Comparison of ENCODE assay signal across 27 cellular contexts in the genomic region with DNA sequence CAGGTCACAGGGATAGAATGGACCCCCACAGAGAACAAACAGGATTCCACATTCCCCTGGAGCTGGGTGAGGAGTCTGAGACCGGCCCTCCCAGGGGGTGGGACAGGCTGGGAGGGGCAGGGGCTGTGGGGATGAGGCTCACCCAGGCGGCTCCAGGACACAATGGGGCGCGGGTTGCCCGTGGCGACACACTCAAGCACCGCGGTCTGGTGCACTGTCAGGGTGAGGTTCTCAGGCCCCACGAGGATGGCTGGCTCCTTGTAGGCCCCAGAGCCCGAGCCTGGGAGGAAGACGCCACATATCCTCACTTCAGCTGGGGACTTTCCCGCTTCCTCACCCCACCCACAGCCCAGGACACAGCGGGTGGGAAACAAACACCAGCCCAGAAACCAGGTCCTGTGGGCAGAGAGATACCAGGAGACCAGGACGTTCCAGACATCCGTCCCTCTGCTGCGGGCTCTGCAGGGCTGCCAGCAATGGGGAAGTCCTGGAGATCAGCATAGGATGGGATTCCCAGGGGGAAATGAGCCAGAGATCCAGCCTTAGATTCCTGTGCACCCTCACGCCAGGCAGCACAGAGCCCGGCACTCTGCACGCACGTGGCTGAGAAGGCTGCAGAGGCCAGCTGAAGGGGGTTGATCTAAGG. TPM values are rescaled to one million over a fixed set of nuclear protein-coding genes. Genes with fewer than 3 reads are reported as not detected.
DNase-seq lines count a peak whose midpoint lies in the region; ATAC-seq and TF ChIP-seq lines count a peak whose summit lies in the region.
"Had no signal": no experiment of that assay in that cellular context is flagged by ENCODE, and none has a peak within 500 bp of the region (broad histone marks: within the 10 kb centered on the region; RNA-seq: fewer than 3 reads in every experiment).

No MANE protein-coding gene starts in this region.

- peaks cover 0 to 6% (median 0%) of the 10 kb centered on the region in 11 experiments; a peak in 1 of 22 replicates for H3K27me3 ChIP-seq in BLaER1 treated with 17β-estradiol and CSF1 and Interleukin-3, amounts not matched to agents 10 nM and 100 nM
- H3K27me3 ChIP-seq in GM23338 (ENCODE audit: insufficient read depth): no peaks in the 10 kb centered on the region
- no peaks in the 10 kb centered on the region for H3K27me3 ChIP-seq in body of pancreas
- no peaks in the 10 kb centered on the region for H3K27me3 ChIP-seq in vagina
- H3K27me3 ChIP-seq in thyroid gland: no peaks in the 10 kb centered on the region
- H3K27me3 ChIP-seq: sigmoid colon had no signal

- no peaks in the 10 kb centered on the region for H3K9me2 ChIP-seq in GM23338 (ENCODE audit: insufficient read depth)

- H3K9me3 ChIP-seq in BLaER1 treated with 17β-estradiol and CSF1 and Interleukin-3, amounts not matched to agents 10 nM and 100 nM (replicated peaks in 1 of 11): no peaks in the 10 kb centered on the region
- H3K9me3 ChIP-seq in mesodermal cell (ENCODE audit: control insufficient read depth, low read length) (no peaks in the 10 kb centered on the region), body of pancreas (no peaks in the 10 kb centered on the region), vagina (no peaks in the 10 kb centered on the region), thyroid gland (no peaks in the 10 kb centered on the region)
- H3K9me3 ChIP-seq: gastroesophageal sphincter, mucosa of descending colon, sigmoid colon had no signal

- H3K27me3 Mint-ChIP-seq in GM23338 (ENCODE audit: insufficient read depth, low read depth, poor library complexity) (peaks cover 9% of the 10 kb centered on the region), natural killer cell (ENCODE audit: low read depth in 2 of 2) (peaks cover 2 to 4% of the 10 kb centered on the region in 2 donors)

- H3K36me3 Mint-ChIP-seq in GM23338 (ENCODE audit: low read depth) (peaks cover 20% of the 10 kb centered on the region), natural killer cell (no peaks in the 10 kb centered on the region)

- TF ChIP-seq CTCF in GM23338 (conservative IDR thresholded peaks at IDR 0.05; ENCODE audit: low read depth in 2 of 2) (no peak), body of pancreas (IDR thresholded peaks at IDR 0.05) (no peak), vagina (IDR thresholded peaks at IDR 0.05) (no peak), thyroid gland (IDR thresholded peaks at IDR 0.05) (no peak), natural killer cell (IDR thresholded peaks at IDR 0.05) (no peak)

- intact Hi-C loops in body of pancreas (cut with DNase I) (no loop called here), vagina (cut with DNase I) (no loop called here), thyroid gland (cut with DNase I) (no loop called here), natural killer cell (cut with micrococcal nuclease) (no loop called here)

- H3K4me1 ChIP-seq in BLaER1 treated with 17β-estradiol and CSF1 and Interleukin-3, amounts not matched to agents 10 nM and 100 nM: peaks cover 21 to 77% (median 53%) of the 10 kb centered on the region in 10 experiments; a peak in 19 of 20 replicates
- H3K4me1 ChIP-seq in GM23338 (ENCODE audit: insufficient read depth) (peaks cover 69% of the 10 kb centered on the region), mesodermal cell (ENCODE audit: control insufficient read depth, insufficient read depth, low read length, poor library complexity, severe bottlenecking) (peaks cover 43% of the 10 kb centered on the region), body of pancreas (no peaks in the 10 kb centered on the region), vagina (no peaks in the 10 kb centered on the region), thyroid gland (no peaks in the 10 kb centered on the region)
- H3K4me1 ChIP-seq: gastroesophageal sphincter, sigmoid colon had no signal

- no peak overlapping the region for H3K9ac ChIP-seq in BLaER1 treated with 17β-estradiol and CSF1 and Interleukin-3, amounts not matched to agents 10 nM and 100 nM

- no peaks in the 10 kb centered on the region for H3K79me2 ChIP-seq in GM23338 (replicated peaks; ENCODE audit: insufficient read depth)

- H3K4me3 ChIP-seq in BLaER1 treated with 17β-estradiol and CSF1 and Interleukin-3, amounts not matched to agents 10 nM and 100 nM: no peak overlapping the region
- no peak overlapping the region for H3K4me3 ChIP-seq in GM23338
- no peak overlapping the region for H3K4me3 ChIP-seq in mesodermal cell (ENCODE audit: extremely low read depth, insufficient read depth, low read length, poor library complexity, severe bottlenecking)
- H3K4me3 ChIP-seq in body of pancreas: no peak overlapping the region
- no peak overlapping the region for H3K4me3 ChIP-seq in vagina
- no peak overlapping the region for H3K4me3 ChIP-seq in thyroid gland (replicated peaks in 1 of 3)
- H3K4me3 ChIP-seq: gastroesophageal sphincter, mucosa of descending colon, sigmoid colon had no signal

- H3K4me3 Mint-ChIP-seq in GM23338 (no peak overlapping the region), natural killer cell (no peak overlapping the region)
- H3K4me3 Mint-ChIP-seq: activated CD4-positive, alpha-beta T cell treated with anti-CD3 and anti-CD28 coated beads, Interleukin-2, amount 10 ng/mL, durations not matched to agents 24 days and 14 days; activated naive CD8-positive, alpha-beta T cell treated with anti-CD3 and anti-CD28 coated beads, Interleukin-2, amount 50 U/mL, for 24 hours; dendritic cell treated with granulocyte-macrophage colony-stimulating factor and Interleukin-4, amounts not matched to agents 40 ng/mL and 50 ng/mL, for 4 days had no signal

- H3F3A ChIP-seq in GM23338 (replicated peaks; ENCODE audit: low read depth): peaks cover 13% of the 10 kb centered on the region; the same call in 1 of the 2 replicates

- no peak overlapping the region for H2AFZ ChIP-seq in GM23338

- no peak overlapping the region for H3K27ac ChIP-seq in BLaER1 treated with 17β-estradiol and CSF1 and Interleukin-3, amounts not matched to agents 10 nM and 100 nM
- no peak overlapping the region for H3K27ac ChIP-seq in GM23338 (ENCODE audit: low read depth)
- peak overlapping the region; percentile 45 for H3K27ac ChIP-seq in mesodermal cell (ENCODE audit: low read depth, low read length, severe bottlenecking)
- no peak overlapping the region for H3K27ac ChIP-seq in body of pancreas
- no peak overlapping the region for H3K27ac ChIP-seq in vagina
- no peak overlapping the region for H3K27ac ChIP-seq in thyroid gland
- H3K27ac ChIP-seq: gastroesophageal sphincter, sigmoid colon had no signal

- 42 to 50% methylated on average over 17 to 18 of the region's 20 CpGs for WGBS in mesodermal cell (ENCODE audit: insufficient coverage in 2 of 2), 2 experiments
- 59 to 62% methylated on average over 17 to 20 of the region's 20 CpGs for WGBS in body of pancreas, 2 donors
- 74 to 97% methylated on average over 7 to 17 of the region's 20 CpGs for WGBS in thyroid gland, 2 donors

- DNase-seq in GM23338 (ENCODE audit: low spot score): peak; percentile 51
- peak; percentile 34 for DNase-seq in astrocyte of the hippocampus (ENCODE audit: low read depth, low spot score)
- no peak for DNase-seq in body of pancreas
- no peak for DNase-seq in vagina (ENCODE audit: extremely low spot score in 2 of 2)
- DNase-seq in thyroid gland: no peak
- DNase-seq in natural killer cell: no peak
- DNase-seq: activated CD4-positive, alpha-beta T cell treated with anti-CD3 and anti-CD28 coated beads, Interleukin-2, amount 10 ng/mL, durations not matched to agents 24 days and 14 days; activated CD8-positive, alpha-beta memory T cell treated with anti-CD3 and anti-CD28 coated beads, Interleukin-2, amount 50 U/mL, for 4 hours; activated naive CD8-positive, alpha-beta T cell treated with anti-CD3 and anti-CD28 coated beads, Interleukin-2, amount 50 U/mL, for 24 hours; erythroblast; GOT3; NCI-H1694 treated with DMSO at 0.1 percent for 48 hours; NCI-H446; Right ventricle myocardium superior; sigmoid colon; stimulated activated CD4-positive, alpha-beta T cell treated with anti-CD3 and anti-CD28 coated beads, Interleukin-1b, Interleukin-23, amount 100 ng/mL, for 48 hours; stimulated activated naive CD4-positive, alpha-beta T cell; T-helper 1 cell had no signal

- TF ChIP-seq POLR2A in body of pancreas (IDR thresholded peaks at IDR 0.05) (no peak), vagina (IDR thresholded peaks at IDR 0.05) (no peak), thyroid gland (IDR thresholded peaks at IDR 0.05) (no peak)

- H3K27ac Mint-ChIP-seq in GM23338 (no peak overlapping the region), natural killer cell (no peak overlapping the region)
- H3K27ac Mint-ChIP-seq: activated CD4-positive, alpha-beta T cell treated with anti-CD3 and anti-CD28 coated beads, Interleukin-2, amount 10 ng/mL, durations not matched to agents 24 days and 14 days; activated naive CD8-positive, alpha-beta T cell treated with anti-CD3 and anti-CD28 coated beads, Interleukin-2, amount 50 U/mL, for 24 hours; dendritic cell treated with granulocyte-macrophage colony-stimulating factor and Interleukin-4, amounts not matched to agents 40 ng/mL and 50 ng/mL, for 4 days had no signal

- H3K36me3 ChIP-seq in BLaER1 treated with 17β-estradiol and CSF1 and Interleukin-3, amounts not matched to agents 10 nM and 100 nM: no peaks in the 10 kb centered on the region
- H3K36me3 ChIP-seq in GM23338 (ENCODE audit: insufficient read depth) (no peaks in the 10 kb centered on the region), mesodermal cell (ENCODE audit: control insufficient read depth, insufficient read depth, low read length) (peaks cover 32% of the 10 kb centered on the region), body of pancreas (replicated peaks in 1 of 2; ENCODE audit: insufficient read depth in 1 of 2, low read depth in 2 of 2) (no peaks in the 10 kb centered on the region), vagina (no peaks in the 10 kb centered on the region), thyroid gland (no peaks in the 10 kb centered on the region)
- H3K36me3 ChIP-seq: gastroesophageal sphincter, sigmoid colon had no signal

- H3K9me3 Mint-ChIP-seq in GM23338: no peaks in the 10 kb centered on the region
- no peaks in the 10 kb centered on the region for H3K9me3 Mint-ChIP-seq in natural killer cell
- H3K9me3 Mint-ChIP-seq: activated CD4-positive, alpha-beta T cell treated with anti-CD3 and anti-CD28 coated beads, Interleukin-2, amount 10 ng/mL, durations not matched to agents 24 days and 14 days; activated naive CD8-positive, alpha-beta T cell treated with anti-CD3 and anti-CD28 coated beads, Interleukin-2, amount 50 U/mL, for 24 hours; dendritic cell treated with granulocyte-macrophage colony-stimulating factor and Interleukin-4, amounts not matched to agents 40 ng/mL and 50 ng/mL, for 4 days had no signal

- H3K4me1 Mint-ChIP-seq in GM23338 (peaks cover 66% of the 10 kb centered on the region), natural killer cell (peaks cover 3% of the 10 kb centered on the region in 2 donors)
- H3K4me1 Mint-ChIP-seq: activated CD4-positive, alpha-beta T cell treated with anti-CD3 and anti-CD28 coated beads, Interleukin-2, amount 10 ng/mL, durations not matched to agents 24 days and 14 days; activated naive CD8-positive, alpha-beta T cell treated with anti-CD3 and anti-CD28 coated beads, Interleukin-2, amount 50 U/mL, for 24 hours had no signal

- ATAC-seq in GM23338 (peak; percentile 60), body of pancreas (no peak), natural killer cell (no peak)
- ATAC-seq: activated naive CD8-positive, alpha-beta T cell treated with anti-CD3 and anti-CD28 coated beads, Interleukin-2, amount 50 U/mL, for 24 hours; gastroesophageal sphincter; left lobe of liver; mucosa of descending colon had no signal

- peaks cover 0 to 25% (median 0%) of the 10 kb centered on the region in 11 experiments; a peak in 5 of 22 replicates for H4K20me1 ChIP-seq in BLaER1 treated with 17β-estradiol and CSF1 and Interleukin-3, amounts not matched to agents 10 nM and 100 nM
- no peaks in the 10 kb centered on the region; the same call in 1 of the 2 replicates for H4K20me1 ChIP-seq in GM23338 (replicated peaks; ENCODE audit: insufficient read depth)

- H3K4me2 ChIP-seq in BLaER1 treated with 17β-estradiol and CSF1 and Interleukin-3, amounts not matched to agents 10 nM and 100 nM: peak overlapping the region; percentile 13 to 73 (median 53); a peak in 18 of 22 replicates
- H3K4me2 ChIP-seq in GM23338: peak overlapping the region; percentile 43

RNA-seq across cellular contexts. Expression of gene RNU5B-1, which starts 30.2 kb away (rescaled TPM):
- total RNA-seq in GM23338 (2014; rRNA removed; shearing (Covaris generic)): not detected in 2 replicates
- not detected in 2 replicates for polyA plus RNA-seq in GM23338 (2016; fragmentation: Nextera tagmentation; extraction: Ambion mirVana)
- 12,289 TPM for polyA plus RNA-seq in mesodermal cell (2013, experiment 1 of 2)
- polyA plus RNA-seq in mesodermal cell (2013, experiment 2 of 2): 16,601 TPM
- total RNA-seq in body of pancreas (not detected), vagina (not detected), thyroid gland (not detected), natural killer cell (10 to 100 TPM in 1 of 3 donors, not detected in 2; 15.0 TPM)
- total RNA-seq: activated CD4-positive, alpha-beta T cell treated with anti-CD3 and anti-CD28 coated beads, Interleukin-2, amount 10 ng/mL, durations not matched to agents 24 days and 14 days; bronchial epithelial cell; G401; gastroesophageal sphincter; left lobe of liver; sigmoid colon had no signal
- polyA plus RNA-seq: sigmoid colon, thymus had no signal

RNA-seq across cellular contexts. Expression of gene RNU5A-1, which starts 38.9 kb away (rescaled TPM):
- not detected in 2 replicates for total RNA-seq in GM23338 (2014; rRNA removed; shearing (Covaris generic))
- polyA plus RNA-seq in GM23338 (2016; fragmentation: Nextera tagmentation; extraction: Ambion mirVana): not detected in 2 replicates
- polyA plus RNA-seq in mesodermal cell (2013, experiment 1 of 2): 6,661 TPM
- 8,769 TPM for polyA plus RNA-seq in mesodermal cell (2013, experiment 2 of 2)
- total RNA-seq in body of pancreas (not detected), vagina (not detected), thyroid gland (not detected), natural killer cell (not detected)
- total RNA-seq: activated CD4-positive, alpha-beta T cell treated with anti-CD3 and anti-CD28 coated beads, Interleukin-2, amount 10 ng/mL, durations not matched to agents 24 days and 14 days; bronchial epithelial cell; G401; gastroesophageal sphincter; left lobe of liver; mucosa of descending colon; Right ventricle myocardium superior; sigmoid colon had no signal
- polyA plus RNA-seq: sigmoid colon, thymus had no signal

RNA-seq across cellular contexts. Expression of gene IGDCC3, which starts 43.1 kb away (rescaled TPM):
- total RNA-seq in GM23338 (2014; rRNA removed; shearing (Covaris generic)): 26.3 and 30.7 TPM in 2 replicates
- 15.3 and 16.4 TPM in 2 replicates for polyA plus RNA-seq in GM23338 (2016; fragmentation: Nextera tagmentation; extraction: Ambion mirVana)
- 113 TPM for polyA plus RNA-seq in mesodermal cell (2013, experiment 1 of 2)
- 107 TPM for polyA plus RNA-seq in mesodermal cell (2013, experiment 2 of 2)
- total RNA-seq in body of pancreas (not detected), vagina (0.49 TPM), thyroid gland (1 to 10 TPM in 1 of 4 donors, under 1 TPM in 3; 0.22 to 1.5 (median 0.61) TPM), natural killer cell (not detected)
- total RNA-seq: activated CD4-positive, alpha-beta T cell treated with anti-CD3 and anti-CD28 coated beads, Interleukin-2, amount 10 ng/mL, durations not matched to agents 24 days and 14 days; bronchial epithelial cell had no signal

RNA-seq across cellular contexts. Expression of gene PARP16, which starts 48.0 kb away (rescaled TPM):
- 3.6 and 4.6 TPM in 2 replicates for total RNA-seq in GM23338 (2014; rRNA removed; shearing (Covaris generic))
- 4.1 and 4.4 TPM in 2 replicates for polyA plus RNA-seq in GM23338 (2016; fragmentation: Nextera tagmentation; extraction: Ambion mirVana)
- 5.6 TPM for polyA plus RNA-seq in mesodermal cell (2013, experiment 1 of 2)
- 6.3 TPM for polyA plus RNA-seq in mesodermal cell (2013, experiment 2 of 2)
- total RNA-seq in body of pancreas (10 to 100 TPM in 1 of 2 donors, 1 to 10 TPM in 1; 5.2 to 17.5 TPM), vagina (12.8 TPM), thyroid gland (10 to 100 TPM; 11.3 to 15.5 (median 13.2) TPM), natural killer cell (10 to 100 TPM; 11.7 to 19.3 (median 16.4) TPM)

Comparison
In these comparisons a context has a peak if more than half of its experiments do, and no peak if none do; other contexts are left out.
1. DNase-seq: peak in GM23338 (single experiment) and astrocyte of the hippocampus (single experiment); none in body of pancreas (0 of 4), vagina (0 of 2), thyroid gland (0 of 2) and natural killer cell (single experiment).
2. RNA of gene IGDCC3, which starts 43.1 kb away (total RNA-seq): 26.3 to 30.7 TPM in GM23338; 0.22 to 1.5 TPM in thyroid gland, 0.49 TPM in vagina (single experiment), not detected in body of pancreas and not detected in natural killer cell; every median in the first group is over 10 times any median in the second.